8 cellular contexts compared by ENCODE assay signal in the genomic region with DNA sequence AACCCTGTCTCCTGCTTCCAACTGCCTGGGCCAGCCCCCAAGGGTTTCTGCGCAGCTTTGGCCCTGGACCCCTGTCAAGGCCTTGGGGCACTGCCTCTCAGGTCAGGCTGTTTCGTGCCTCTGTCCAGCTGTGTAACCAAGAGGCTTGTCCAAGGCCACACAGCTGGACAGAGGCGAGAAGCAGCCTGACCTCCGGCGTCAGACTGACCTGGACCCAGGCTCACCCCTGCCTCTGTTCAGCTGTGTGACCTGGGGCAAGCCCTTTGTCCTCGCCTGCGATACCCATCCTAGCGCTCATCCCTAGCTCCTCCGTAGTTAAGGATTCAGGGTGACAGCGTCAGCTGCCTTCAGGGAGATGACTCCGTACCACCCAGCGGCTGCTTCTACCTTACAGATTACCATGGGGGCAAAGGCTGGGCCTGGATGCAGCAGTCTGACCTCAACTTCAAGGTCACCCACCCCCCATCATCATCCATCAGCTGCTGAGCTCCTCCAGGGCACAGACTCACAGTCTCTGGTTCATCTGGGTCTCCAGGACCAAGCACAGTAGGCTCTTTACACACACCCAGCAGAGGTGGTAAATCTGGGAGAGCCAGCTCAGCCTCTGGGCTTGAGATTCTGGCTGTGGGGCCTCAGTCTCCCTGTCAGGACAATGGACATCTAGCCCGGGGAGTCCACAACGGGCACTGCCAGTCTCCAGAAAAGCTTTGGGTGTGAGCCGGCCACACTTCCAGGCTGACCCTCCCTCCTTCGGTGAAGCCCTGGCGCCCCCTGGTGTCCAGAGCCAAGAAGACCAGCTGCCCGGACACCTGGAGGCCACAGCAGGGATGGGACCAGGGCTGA.
DNase-seq lines count a peak whose midpoint lies in the region; TF ChIP-seq lines count a peak whose summit lies in the region.

No MANE protein-coding gene starts in this region.

- DNase-seq in NCI-H2081 (lab: John Stamatoyannopoulos, UW), result peak; percentile 71 to 80
- DNase-seq in NCI-H2081 treated with DMSO at 0.1 percent for 48 hours (lab: John Stamatoyannopoulos, UW), result no peak
- peak; percentile 82 for DNase-seq in KBM-7
- DNase-seq in RPMI8226, result peak; percentile 94
- peak; percentile 65 to 71 for DNase-seq in activated T-helper 1 cell treated with anti-CD3 and anti-CD28 coated beads, Interleukin-2, amount 50 U/mL, for 16 hours (ENCODE audit: low read depth in 1 of 2, low spot score in 1 of 2)
- DNase-seq in fibroblast of the conjunctiva (ENCODE audit: low read depth), result peak; percentile 70
- DNase-seq in superior temporal gyrus (ENCODE audit: extremely low spot score), result peak; percentile 83

- no peak overlapping the region for H3K27ac ChIP-seq in neutrophil

- no peaks in the 10 kb centered on the region for H3K27me3 ChIP-seq in neutrophil

- H3K4me1 ChIP-seq in neutrophil (ENCODE audit: control insufficient read depth in 1 of 2, insufficient read depth in 1 of 2, low read depth in 1 of 2, low read length in 1 of 2), result no peaks in the 10 kb centered on the region

- peak; percentile 92 for TF ChIP-seq CTCF in neutrophil (IDR thresholded peaks at IDR 0.05)

- H3K9me3 ChIP-seq in neutrophil, result no peaks in the 10 kb centered on the region

- in situ Hi-C loops in KBM-7 (cut with MboI; ENCODE audit: low pct_unique_long_range_greater_than_20kb, low sequenced_read_pairs), result no loop called here

- H3K4me3 ChIP-seq in neutrophil (ENCODE audit: low read depth in 1 of 2, low read length in 1 of 2), result no peak overlapping the region

- H3K36me3 ChIP-seq in neutrophil, result no peaks in the 10 kb centered on the region
